9 cellular contexts compared by ENCODE assay signal in genomic region chr4:38547052-38547451, GRCh38.
"Had no signal": no experiment of that assay in that cellular context is flagged by ENCODE, and none has a peak within 500 bp of the region (broad histone marks: within the 10 kb centered on the region; RNA-seq: fewer than 3 reads in every experiment).

No MANE protein-coding gene starts in this region.

- H3K4me3 Mint-ChIP-seq: IgD-negative memory B cell had no signal

- H3K27ac Mint-ChIP-seq: IgD-negative memory B cell had no signal

- FAIRE-seq: HepG2, HTR-8/SVneo, K562 had no signal

- H3K9ac ChIP-seq: KMS-11 had no signal

- H3K4me3 ChIP-seq: K562 had no signal

- H3K4me2 ChIP-seq: KMS-11 had no signal

- H3K4me1 Mint-ChIP-seq: IgD-negative memory B cell had no signal

- ATAC-seq: HepG2, K562 had no signal

- H3K27ac ChIP-seq: HL-60, KMS-11 had no signal

- H3K36me3 Mint-ChIP-seq: IgD-negative memory B cell had no signal

- DNase-seq: IMR-90, KBM-7, KG1 had no signal
